ENCODE assay signal across 13 cellular contexts in genomic region chr9:85744481-85744880, GRCh38.
"Had no signal": no experiment of that assay in that cellular context is flagged by ENCODE, and none has a peak within 500 bp of the region (broad histone marks: within the 10 kb centered on the region; RNA-seq: fewer than 3 reads in every experiment).

No MANE protein-coding gene starts in this region.

- DNase-seq: activated CD8-positive, alpha-beta T cell treated with anti-CD3 and anti-CD28 coated beads for 36 hours; activated naive CD4-positive, alpha-beta T cell treated with anti-CD3 and anti-CD28 coated beads, Interleukin-2, amount 10 ng/mL, durations not matched to agents 7 days and 5 days; central memory CD4-positive, alpha-beta T cell; glutamatergic neuron; left cardiac atrium; lower lobe of right lung; midbrain; psoas muscle; stimulated activated CD4-positive, alpha-beta T cell treated with anti-CD3 and anti-CD28 coated beads, Interleukin-4, amount 100 ng/mL, for 1 hour; SW 1271 had no signal

- H3K36me3 ChIP-seq: lower lobe of right lung had no signal

- ATAC-seq: activated CD8-positive, alpha-beta T cell treated with anti-CD3 and anti-CD28 coated beads for 36 hours; esophagus mucosa; left cardiac atrium; lower lobe of right lung; psoas muscle had no signal

- H3K9me3 ChIP-seq: lower lobe of right lung, psoas muscle had no signal

- H3K27ac ChIP-seq: psoas muscle, VCaP had no signal

- H3K9me3 Mint-ChIP-seq: activated CD8-positive, alpha-beta T cell treated with anti-CD3 and anti-CD28 coated beads for 36 hours; activated naive CD4-positive, alpha-beta T cell treated with anti-CD3 and anti-CD28 coated beads, Interleukin-2, amount 10 ng/mL, durations not matched to agents 7 days and 5 days; stimulated activated naive CD8-positive, alpha-beta T cell treated with anti-CD3 and anti-CD28 coated beads, Interleukin-15, Interleukin-2, amounts not matched to agents 100 ng/mL and 50 ng/mL, for 24 hours had no signal

- H3K36me3 Mint-ChIP-seq: activated naive CD4-positive, alpha-beta T cell treated with anti-CD3 and anti-CD28 coated beads, Interleukin-2, amount 10 ng/mL, durations not matched to agents 7 days and 5 days had no signal

- H3K4me3 ChIP-seq: psoas muscle had no signal

- H3K27ac Mint-ChIP-seq: activated CD8-positive, alpha-beta T cell treated with anti-CD3 and anti-CD28 coated beads for 36 hours; activated naive CD4-positive, alpha-beta T cell treated with anti-CD3 and anti-CD28 coated beads, Interleukin-2, amount 10 ng/mL, durations not matched to agents 7 days and 5 days; stimulated activated naive CD8-positive, alpha-beta T cell treated with anti-CD3 and anti-CD28 coated beads, Interleukin-15, Interleukin-2, amounts not matched to agents 100 ng/mL and 50 ng/mL, for 24 hours had no signal

- H3K4me3 Mint-ChIP-seq: stimulated activated naive CD8-positive, alpha-beta T cell treated with anti-CD3 and anti-CD28 coated beads, Interleukin-15, Interleukin-2, amounts not matched to agents 100 ng/mL and 50 ng/mL, for 24 hours had no signal
